8 cellular contexts compared by ENCODE assay signal in the genomic region with DNA sequence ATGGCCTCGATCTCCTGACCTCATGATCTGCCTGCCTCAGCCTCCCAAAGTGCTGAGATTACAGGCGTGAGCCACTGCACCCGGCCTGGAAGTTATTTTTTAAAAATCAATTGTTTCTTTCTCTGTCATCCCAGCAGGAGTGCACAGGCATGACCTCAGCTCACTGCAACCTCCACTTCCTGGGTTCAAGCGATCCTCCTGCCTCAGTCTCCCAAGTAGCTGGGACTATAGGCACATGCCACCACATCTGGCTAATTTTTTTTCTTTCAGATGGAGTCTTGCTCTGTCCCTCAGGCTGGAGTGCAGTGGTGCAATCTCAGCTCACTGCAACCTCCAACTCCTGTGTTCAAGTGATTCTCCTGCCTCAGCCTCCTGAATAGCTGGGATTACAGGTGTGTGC. TPM values are rescaled to one million over a fixed set of nuclear protein-coding genes. Genes with fewer than 3 reads are reported as not detected.
"Had no signal": no experiment of that assay in that cellular context is flagged by ENCODE, and none has a peak within 500 bp of the region (broad histone marks: within the 10 kb centered on the region; RNA-seq: fewer than 3 reads in every experiment).

No MANE protein-coding gene starts in this region.

RNA-seq across cellular contexts. Expression of gene ZG16, which starts 9.1 kb away (rescaled TPM):
- total RNA-seq: temporal lobe, thoracic aorta, thyroid gland, tibial nerve, upper lobe of right lung, ureter, urinary bladder, vagina had no signal
- polyA plus RNA-seq: urinary bladder had no signal
